In genomic region chr6:167275001-167275400, GRCh38 we compare ENCODE assay signal across 28 cellular contexts. TPM values are rescaled to one million over a fixed set of nuclear protein-coding genes. Genes with fewer than 3 reads are reported as not detected.
"Had no signal": no experiment of that assay in that cellular context is flagged by ENCODE, and none has a peak within 500 bp of the region (broad histone marks: within the 10 kb centered on the region; RNA-seq: fewer than 3 reads in every experiment).

No MANE protein-coding gene starts in this region.

- DNase-seq: activated CD4-positive, alpha-beta T cell treated with anti-CD3 and anti-CD28 coated beads, Interleukin-2, amount 50 U/mL, for 1 hour; activated CD8-positive, alpha-beta T cell treated with anti-CD3 and anti-CD28 coated beads, Interleukin-2, amount 10 ng/mL, durations not matched to agents 7 days and 5 days; activated gamma-delta T cell; activated naive CD4-positive, alpha-beta T cell treated with anti-CD3 and anti-CD28 coated beads, Interleukin-2, amount 50 U/mL, for 16 hours; anterior cingulate cortex; body of pancreas; effector memory CD4-positive, alpha-beta T cell; gastrocnemius medialis; heart left ventricle; islet precursor cell; left cardiac atrium; mesenchymal stem cell; mucosa of descending colon; nephron progenitor cell; retina; sigmoid colon; stimulated activated CD4-positive, alpha-beta T cell treated with anti-CD3 and anti-CD28 coated beads, Interleukin-15, amount 100 ng/mL, for 24 hours; stimulated activated CD8-positive, alpha-beta memory T cell treated with anti-CD3 and anti-CD28 coated beads, Interleukin-4, amount 100 ng/mL, for 48 hours; stimulated activated naive B cell treated with anti-CD40 and anti-IgM and Interleukin-4, amounts not matched to agents 10 μg/mL and 1 μg/mL and 100 μg/mL, for 72 hours; T-helper 2 cell; testis had no signal

- H3K27me3 ChIP-seq: body of pancreas, sigmoid colon, testis had no signal

- H3K4me1 ChIP-seq: body of pancreas, esophagus muscularis mucosa, gastrocnemius medialis, heart left ventricle, sigmoid colon, testis had no signal

- H3K9me3 ChIP-seq: body of pancreas, esophagus muscularis mucosa, gastrocnemius medialis, heart left ventricle, mucosa of descending colon, sigmoid colon, testis had no signal

- H3K36me3 Mint-ChIP-seq: stimulated activated naive B cell treated with anti-CD40 and anti-IgM and Interleukin-4, amounts not matched to agents 10 μg/mL and 1 μg/mL and 100 μg/mL, for 72 hours had no signal

- H3K4me2 ChIP-seq: smooth muscle cell had no signal

- H3K27ac Mint-ChIP-seq: activated CD8-positive, alpha-beta T cell treated with anti-CD3 and anti-CD28 coated beads, Interleukin-2, amount 10 ng/mL, durations not matched to agents 7 days and 5 days; activated T-helper 1 cell treated with anti-CD3 and anti-CD28 coated beads, Interleukin-12 subunit alpha, Interleukin-12 subunit beta, Interleukin-2, Interleukin-4 antibody, amounts not matched to agents 30 ng/mL and 10 ng/mL and 1 ng/mL, durations not matched to agents 14 hours and 24 hours and 36 hours; nephron progenitor cell; stimulated activated naive B cell treated with anti-CD40 and anti-IgM and Interleukin-4, amounts not matched to agents 10 μg/mL and 1 μg/mL and 100 μg/mL, for 72 hours had no signal

- H3K36me3 ChIP-seq: esophagus muscularis mucosa, gastrocnemius medialis, heart left ventricle, sigmoid colon had no signal

- H3K4me1 Mint-ChIP-seq: stimulated activated naive B cell treated with anti-CD40 and anti-IgM and Interleukin-4, amounts not matched to agents 10 μg/mL and 1 μg/mL and 100 μg/mL, for 72 hours had no signal

- H3K4me3 Mint-ChIP-seq: activated CD8-positive, alpha-beta T cell treated with anti-CD3 and anti-CD28 coated beads, Interleukin-2, amount 10 ng/mL, durations not matched to agents 7 days and 5 days; activated T-helper 1 cell treated with anti-CD3 and anti-CD28 coated beads, Interleukin-12 subunit alpha, Interleukin-12 subunit beta, Interleukin-2, Interleukin-4 antibody, amounts not matched to agents 30 ng/mL and 10 ng/mL and 1 ng/mL, durations not matched to agents 14 hours and 24 hours and 36 hours; nephron progenitor cell; stimulated activated naive B cell treated with anti-CD40 and anti-IgM and Interleukin-4, amounts not matched to agents 10 μg/mL and 1 μg/mL and 100 μg/mL, for 72 hours had no signal

- H3K9me3 Mint-ChIP-seq: activated T-helper 1 cell treated with anti-CD3 and anti-CD28 coated beads, Interleukin-12 subunit alpha, Interleukin-12 subunit beta, Interleukin-2, Interleukin-4 antibody, amounts not matched to agents 30 ng/mL and 10 ng/mL and 1 ng/mL, durations not matched to agents 14 hours and 24 hours and 36 hours; nephron progenitor cell; stimulated activated naive B cell treated with anti-CD40 and anti-IgM and Interleukin-4, amounts not matched to agents 10 μg/mL and 1 μg/mL and 100 μg/mL, for 72 hours had no signal

- H3K4me3 ChIP-seq: body of pancreas, esophagus muscularis mucosa, gastrocnemius medialis, heart left ventricle, mucosa of descending colon, sigmoid colon, smooth muscle cell, testis had no signal

- H3K27ac ChIP-seq: body of pancreas, esophagus muscularis mucosa, gastrocnemius medialis, heart left ventricle, sigmoid colon, testis had no signal

RNA-seq across cellular contexts. Expression of gene UNC93A, which starts 16.1 kb away (rescaled TPM):
- total RNA-seq: activated CD8-positive, alpha-beta T cell treated with anti-CD3 and anti-CD28 coated beads, Interleukin-2, amount 10 ng/mL, durations not matched to agents 7 days and 5 days; activated T-helper 1 cell treated with anti-CD3 and anti-CD28 coated beads, Interleukin-12 subunit alpha, Interleukin-12 subunit beta, Interleukin-2, Interleukin-4 antibody, amounts not matched to agents 30 ng/mL and 10 ng/mL and 1 ng/mL, durations not matched to agents 14 hours and 24 hours and 36 hours; body of pancreas; cardiac septum; dermis microvascular lymphatic vessel endothelial cell; esophagus muscularis mucosa; gastrocnemius medialis; heart left ventricle; left cardiac atrium; omental fat pad; sigmoid colon; smooth muscle cell had no signal

RNA-seq across cellular contexts. Expression of gene TTLL2, which starts 49.9 kb away (rescaled TPM):
- total RNA-seq: activated CD8-positive, alpha-beta T cell treated with anti-CD3 and anti-CD28 coated beads, Interleukin-2, amount 10 ng/mL, durations not matched to agents 7 days and 5 days; activated T-helper 1 cell treated with anti-CD3 and anti-CD28 coated beads, Interleukin-12 subunit alpha, Interleukin-12 subunit beta, Interleukin-2, Interleukin-4 antibody, amounts not matched to agents 30 ng/mL and 10 ng/mL and 1 ng/mL, durations not matched to agents 14 hours and 24 hours and 36 hours; body of pancreas; cardiac septum; dermis microvascular lymphatic vessel endothelial cell; esophagus muscularis mucosa; gastrocnemius medialis; heart left ventricle; left cardiac atrium; liver; mucosa of descending colon; omental fat pad; sigmoid colon; smooth muscle cell had no signal
